Comparison of ENCODE assay signal across 1 cellular context in genomic region chr10:132001238-132001977, GRCh38.
TF ChIP-seq lines count a peak whose summit lies in the region.

No MANE protein-coding gene starts in this region.

TF ChIP-seq in HepG2, 621 proteins besides CTCF, POLR2A, EP300 and RAD21 (continued from another document):
- TF ChIP-seq GPBP1L1 (CRISPR knock-in tag; IDR thresholded peaks at IDR 0.05) (no peak), GATAD2A (CRISPR knock-in tag; IDR thresholded peaks at IDR 0.05) (0 out of 2 replicates have a peak, but pooled peaks have one; percentile 7), HOXA9 (CRISPR knock-in tag; IDR thresholded peaks at IDR 0.05; ENCODE audit: borderline replicate concordance) (no peak), ARNTL (CRISPR knock-in tag; IDR thresholded peaks at IDR 0.05) (no peak), CHD2 (IDR thresholded peaks at IDR 0.05; ENCODE audit: low read depth, low read length) (no peak), MYNN (CRISPR knock-in tag; IDR thresholded peaks at IDR 0.05; ENCODE audit: low read depth) (no peak), ZNF180 (CRISPR knock-in tag; IDR thresholded peaks at IDR 0.05; ENCODE audit: borderline replicate concordance, low read depth) (no peak), NFYB (CRISPR knock-in tag; IDR thresholded peaks at IDR 0.05) (peak; percentile 50; the same call in 1 of the 2 replicates), STAG1 (CRISPR knock-in tag; IDR thresholded peaks at IDR 0.05) (peak; percentile 29), ZSCAN30 (CRISPR knock-in tag; IDR thresholded peaks at IDR 0.05) (no peak), POLR2AphosphoS5 (IDR thresholded peaks at IDR 0.05; ENCODE audit: low read depth, low read length) (no peak), CHCHD3 (CRISPR knock-in tag; IDR thresholded peaks at IDR 0.05) (no peak), KAT2B (IDR thresholded peaks at IDR 0.05; ENCODE audit: borderline replicate concordance, low read depth, low read length) (no peak), TBX2 (CRISPR knock-in tag; IDR thresholded peaks at IDR 0.05; ENCODE audit: borderline replicate concordance) (peak; percentile 43; the same call in 1 of the 2 replicates), CCDC6 (CRISPR knock-in tag; IDR thresholded peaks at IDR 0.05) (no peak), ZXDC (CRISPR knock-in tag; IDR thresholded peaks at IDR 0.05) (no peak), RFX5 (IDR thresholded peaks at IDR 0.05; ENCODE audit: low read depth, low read length) (peak; percentile 65; the same call in 1 of the 2 replicates), ZNF589 (CRISPR knock-in tag; conservative IDR thresholded peaks at IDR 0.05) (no peak), ZNF879 (CRISPR knock-in tag; IDR thresholded peaks at IDR 0.05) (no peak), ZKSCAN5 (CRISPR knock-in tag; IDR thresholded peaks at IDR 0.05) (no peak), SMYD3 (CRISPR knock-in tag; IDR thresholded peaks at IDR 0.05) (no peak), PLSCR1 (CRISPR knock-in tag; IDR thresholded peaks at IDR 0.05; ENCODE audit: borderline replicate concordance) (no peak), ZBTB38 (CRISPR knock-in tag; IDR thresholded peaks at IDR 0.05) (0 out of 2 replicates have a peak, but pooled peaks have one; percentile 17), HOMEZ (CRISPR knock-in tag; IDR thresholded peaks at IDR 0.05; ENCODE audit: low read depth) (no peak), ATF5 (CRISPR knock-in tag; IDR thresholded peaks at IDR 0.05; ENCODE audit: low read depth) (no peak), TFDP1 (CRISPR knock-in tag; IDR thresholded peaks at IDR 0.05; ENCODE audit: borderline replicate concordance) (no peak), HNRNPL (IDR thresholded peaks at IDR 0.05; ENCODE audit: low read depth, low read length) (no peak), ZNF709 (CRISPR knock-in tag; IDR thresholded peaks at IDR 0.05) (no peak), ZNF414 (CRISPR knock-in tag; IDR thresholded peaks at IDR 0.05) (no peak)
